Comparison of ENCODE assay signal across 10 cellular contexts in the genomic region with DNA sequence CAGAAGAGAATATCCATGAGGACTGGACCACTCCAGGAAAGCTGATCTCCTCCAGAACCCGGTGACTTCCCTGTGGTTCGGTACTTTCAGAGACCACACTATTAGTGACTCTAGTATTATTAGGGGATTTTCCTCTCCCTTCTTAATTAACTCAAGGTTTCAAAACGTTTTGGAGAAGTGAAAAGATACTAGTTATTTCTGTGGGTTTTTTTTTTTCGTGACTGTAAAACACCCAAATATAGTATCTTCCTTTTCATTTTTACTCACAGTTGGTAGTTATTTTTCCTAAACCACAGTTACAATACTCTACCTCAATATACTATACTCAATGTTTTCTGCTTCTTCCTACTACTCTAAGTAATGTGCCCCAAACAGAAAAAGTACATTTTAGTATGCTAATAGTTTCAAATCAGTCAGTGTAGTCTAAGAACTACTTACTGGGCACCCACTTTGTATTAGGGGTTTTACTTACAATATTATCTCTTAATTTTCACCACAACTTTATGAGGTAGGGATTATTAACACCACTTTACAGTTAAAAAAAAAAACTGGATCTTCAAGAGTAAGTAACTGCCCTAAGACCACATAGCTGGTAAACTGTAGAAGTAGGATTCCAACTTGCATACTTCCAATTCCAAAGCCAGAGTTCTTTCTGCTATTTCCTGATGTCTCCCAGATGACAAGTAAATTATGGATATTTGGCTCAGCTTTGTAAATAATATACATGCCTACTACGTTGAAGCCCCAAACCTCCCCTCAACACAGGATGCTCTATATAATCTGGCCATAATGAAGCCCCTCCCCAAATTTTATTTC. TPM values are rescaled to one million over a fixed set of nuclear protein-coding genes. Genes with fewer than 3 reads are reported as not detected.
DNase-seq lines count a peak whose midpoint lies in the region; ATAC-seq and TF ChIP-seq lines count a peak whose summit lies in the region.
"Had no signal": no experiment of that assay in that cellular context is flagged by ENCODE, and none has a peak within 500 bp of the region (broad histone marks: within the 10 kb centered on the region; RNA-seq: fewer than 3 reads in every experiment).

No MANE protein-coding gene starts in this region.

- no peak for DNase-seq in activated naive CD4-positive, alpha-beta T cell treated with anti-CD3 and anti-CD28 coated beads, Interleukin-2, amount 50 U/mL, for 72 hours (ENCODE audit: low spot score in 2 of 2)
- DNase-seq in activated naive CD4-positive, alpha-beta T cell treated with Interleukin-2 at 50 U/mL for 16 hours: no peak
- DNase-seq in HEK293T (ENCODE audit: extremely low spot score) (no peak), H4 (ENCODE audit: low spot score) (no peak), endodermal cell (no peak), glomerular visceral epithelial cell (ENCODE audit: extremely low spot score) (no peak)
- DNase-seq: activated naive CD4-positive, alpha-beta T cell; posterior cingulate gyrus had no signal

- no peaks in the 10 kb centered on the region for H3K27me3 Mint-ChIP-seq in endodermal cell (ENCODE audit: insufficient read depth)

- H3K36me3 ChIP-seq in Loucy (ENCODE audit: insufficient read depth, low read length): no peaks in the 10 kb centered on the region
- peaks cover 5% of the 10 kb centered on the region for H3K36me3 ChIP-seq in endodermal cell (ENCODE audit: control insufficient read depth, insufficient read depth, low read length)

- 85% methylated on average over 3 of the region's 5 CpGs; no CpG with 5 or more reads in 1 of the 2 experiments for WGBS in endodermal cell (ENCODE audit: insufficient coverage in 1 of 2, insufficient read length in 1 of 2), 2 experiments

- CTCF ChIA-PET in HEK293T (lab: Yijun Ruan, JAX): no interaction called here

- no peak overlapping the region; the same call in 1 of the 2 replicates for H2AFZ ChIP-seq in Loucy (ENCODE audit: low read length)

- peak; percentile 40 to 71 for ATAC-seq in activated naive CD4-positive, alpha-beta T cell treated with anti-CD3 and anti-CD28 coated beads, Interleukin-2, amount 50 U/mL, for 72 hours
- peak; percentile 42 for ATAC-seq in HG02623 (IDR thresholded peaks at IDR 0.05; ENCODE audit: unreplicated experiment)

- no peak overlapping the region for H3K9ac ChIP-seq in Loucy (ENCODE audit: low read depth, low read length, poor library complexity, severe bottlenecking)
- no peak overlapping the region for H3K9ac ChIP-seq in endodermal cell (ENCODE audit: extremely low read depth, low read length, poor library complexity, severe bottlenecking)

- H3F3A ChIP-seq in Loucy (ENCODE audit: low read depth): no peaks in the 10 kb centered on the region

- H3K9me3 ChIP-seq in Loucy (ENCODE audit: insufficient read depth, low read depth, low read length) (no peaks in the 10 kb centered on the region), endodermal cell (ENCODE audit: control insufficient read depth, low read length) (peaks cover 11% of the 10 kb centered on the region)

- H3K4me1 Mint-ChIP-seq in endodermal cell: peaks cover 13% of the 10 kb centered on the region

- peaks cover 0 to 1% of the 10 kb centered on the region in 2 donors for H3K36me3 Mint-ChIP-seq in activated naive CD4-positive, alpha-beta T cell treated with anti-CD3 and anti-CD28 coated beads, Interleukin-2, amount 50 U/mL, for 72 hours
- H3K36me3 Mint-ChIP-seq in endodermal cell (ENCODE audit: low read depth): peaks cover 10% of the 10 kb centered on the region

- POLR2A ChIA-PET in HEK293T (lab: Yijun Ruan, JAX): no interaction called here

- no peak overlapping the region for H3K27ac ChIP-seq in endodermal cell (ENCODE audit: low read depth, low read length)

- H3K4me3 ChIP-seq in Loucy (ENCODE audit: low read length, poor library complexity, severe bottlenecking): no peak overlapping the region
- no peak overlapping the region for H3K4me3 ChIP-seq in endodermal cell (ENCODE audit: low read length)

- H4K20me1 ChIP-seq in Loucy (ENCODE audit: insufficient read depth, low read length, poor library complexity, severe bottlenecking): no peaks in the 10 kb centered on the region

- TF ChIP-seq CTCF in Loucy (conservative IDR thresholded peaks at IDR 0.05; ENCODE audit: low read length): no peak
- no peak for TF ChIP-seq CTCF in endodermal cell (conservative IDR thresholded peaks at IDR 0.05)

- peak overlapping the region in 1 of 2 donors; percentile 74 for H3K27ac Mint-ChIP-seq in activated naive CD4-positive, alpha-beta T cell treated with anti-CD3 and anti-CD28 coated beads, Interleukin-2, amount 50 U/mL, for 72 hours
- no peak overlapping the region for H3K27ac Mint-ChIP-seq in endodermal cell

- peak overlapping the region; percentile 27 for H3K4me2 ChIP-seq in Loucy (ENCODE audit: low read depth, low read length, poor library complexity, severe bottlenecking)

- no peaks in the 10 kb centered on the region for H3K9me2 ChIP-seq in Loucy (replicated peaks; ENCODE audit: low read depth, low read length)

- peaks cover 18% of the 10 kb centered on the region for H3K4me1 ChIP-seq in Loucy (ENCODE audit: insufficient read depth, low read length, poor library complexity, severe bottlenecking)
- H3K4me1 ChIP-seq in endodermal cell (ENCODE audit: control insufficient read depth, insufficient read depth, low read length): no peaks in the 10 kb centered on the region

- H3K79me2 ChIP-seq in Loucy (ENCODE audit: insufficient read depth, low read length): no peaks in the 10 kb centered on the region

- no peaks in the 10 kb centered on the region for H3K9me3 Mint-ChIP-seq in activated naive CD4-positive, alpha-beta T cell treated with anti-CD3 and anti-CD28 coated beads, Interleukin-2, amount 50 U/mL, for 72 hours
- peaks cover 57% of the 10 kb centered on the region for H3K9me3 Mint-ChIP-seq in endodermal cell

- H3K4me3 Mint-ChIP-seq in endodermal cell: no peak overlapping the region

- no peaks in the 10 kb centered on the region for H3K27me3 ChIP-seq in Loucy (ENCODE audit: insufficient read depth, low read length, poor library complexity, severe bottlenecking)
- no peaks in the 10 kb centered on the region for H3K27me3 ChIP-seq in endodermal cell (ENCODE audit: control insufficient read depth, insufficient read depth, low read length, poor library complexity, severe bottlenecking)

TF ChIP-seq in HEK293T, 16 proteins besides CTCF, POLR2A, EP300 and RAD21:
- no peak for TF ChIP-seq BHLHE40 (IDR thresholded peaks at IDR 0.05; ENCODE audit: borderline replicate concordance)
- no peak for TF ChIP-seq ZNF384 (IDR thresholded peaks at IDR 0.05)
- TF ChIP-seq SUZ12 (IDR thresholded peaks at IDR 0.05): no peak
- TF ChIP-seq TARDBP (IDR thresholded peaks at IDR 0.05): no peak
- TF ChIP-seq HDGF (IDR thresholded peaks at IDR 0.05; ENCODE audit: borderline replicate concordance): no peak
- no peak for TF ChIP-seq L3MBTL2 (conservative IDR thresholded peaks at IDR 0.05)
- no peak for TF ChIP-seq FOXK2 (IDR thresholded peaks at IDR 0.05)
- TF ChIP-seq LEF1 (IDR thresholded peaks at IDR 0.05; ENCODE audit: borderline replicate concordance): no peak
- TF ChIP-seq ELF4 (IDR thresholded peaks at IDR 0.05): no peak
- no peak for TF ChIP-seq ARNT (IDR thresholded peaks at IDR 0.05)
- no peak for TF ChIP-seq SP1 (IDR thresholded peaks at IDR 0.05)
- TF ChIP-seq CTBP1 (IDR thresholded peaks at IDR 0.05; ENCODE audit: borderline replicate concordance): no peak
- TF ChIP-seq, protein P1, sequence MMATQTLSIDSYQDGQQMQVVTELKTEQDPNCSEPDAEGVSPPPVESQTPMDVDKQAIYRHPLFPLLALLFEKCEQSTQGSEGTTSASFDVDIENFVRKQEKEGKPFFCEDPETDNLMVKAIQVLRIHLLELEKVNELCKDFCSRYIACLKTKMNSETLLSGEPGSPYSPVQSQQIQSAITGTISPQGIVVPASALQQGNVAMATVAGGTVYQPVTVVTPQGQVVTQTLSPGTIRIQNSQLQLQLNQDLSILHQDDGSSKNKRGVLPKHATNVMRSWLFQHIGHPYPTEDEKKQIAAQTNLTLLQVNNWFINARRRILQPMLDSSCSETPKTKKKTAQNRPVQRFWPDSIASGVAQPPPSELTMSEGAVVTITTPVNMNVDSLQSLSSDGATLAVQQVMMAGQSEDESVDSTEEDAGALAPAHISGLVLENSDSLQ (IDR thresholded peaks at IDR 0.05): no peak
- no peak for TF ChIP-seq FOXA1 (IDR thresholded peaks at IDR 0.05)
- no peak for TF ChIP-seq FOXM1 (IDR thresholded peaks at IDR 0.05; ENCODE audit: borderline replicate concordance)
- no peak for TF ChIP-seq NFRKB (IDR thresholded peaks at IDR 0.05)
TF ChIP-seq in HEK293T: peak in this region for 0.

RNA-seq across cellular contexts. Expression of gene SLC9A7, which starts 45.0 kb away (rescaled TPM):
- 10 to 100 TPM; 13.5 to 15.1 TPM for total RNA-seq in activated naive CD4-positive, alpha-beta T cell treated with anti-CD3 and anti-CD28 coated beads, Interleukin-2, amount 50 U/mL, for 72 hours
- 4.2 and 5.9 TPM in 2 replicates for total RNA-seq in H4 (2014; rRNA removed; shearing (Covaris generic))
- 10 to 100 TPM; 23.7 to 25.3 TPM for total RNA-seq in endodermal cell
- 1.8 TPM for polyA plus RNA-seq in endodermal cell (2013, experiment 1 of 2)
- polyA plus RNA-seq in endodermal cell (2013, experiment 2 of 2): 2.2 TPM
